Comparison of ENCODE assay signal across 8 cellular contexts in the genomic region with DNA sequence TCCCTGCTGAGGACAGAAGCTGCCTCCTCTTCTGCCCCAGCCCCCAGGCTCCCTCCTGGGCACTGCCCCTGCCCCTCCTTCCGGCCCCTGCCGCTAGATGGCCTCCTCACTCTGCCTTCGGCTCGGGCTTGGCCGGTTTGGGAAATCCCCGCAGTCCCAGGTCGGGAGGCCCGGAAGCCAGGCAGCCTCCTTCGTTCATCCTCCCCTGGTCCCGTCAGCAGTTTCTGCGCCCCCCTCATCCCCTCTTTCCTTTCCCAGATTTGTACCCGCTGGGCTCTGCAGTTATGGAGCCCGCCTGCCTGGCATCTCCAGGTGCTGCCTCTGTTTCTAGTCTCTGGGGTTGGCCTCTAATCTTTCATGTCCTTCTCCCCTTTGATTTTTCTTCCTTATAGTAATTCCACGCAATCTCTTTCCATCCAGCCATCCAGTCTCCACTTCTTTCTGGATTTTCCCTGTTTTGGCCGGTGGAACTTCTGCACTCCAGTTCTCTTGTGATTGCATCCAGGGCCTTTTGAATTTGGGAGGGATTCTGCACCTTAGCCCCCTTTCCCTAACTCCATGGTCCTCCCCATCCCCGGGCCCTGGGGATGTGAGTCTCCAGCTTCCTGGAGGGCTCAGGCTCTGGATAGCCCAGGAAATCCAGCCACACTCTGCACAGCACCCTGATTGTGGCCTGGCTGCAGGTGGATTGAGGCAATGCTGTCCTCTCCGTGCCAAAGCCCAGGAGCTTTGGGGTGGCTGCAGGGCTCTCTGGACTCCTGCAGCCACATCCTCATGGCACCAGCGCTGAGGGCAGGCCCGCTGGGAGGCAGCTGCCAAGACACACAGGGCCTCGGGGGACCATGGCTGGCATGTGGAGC. TPM values are rescaled to one million over a fixed set of nuclear protein-coding genes. Genes with fewer than 3 reads are reported as not detected.
DNase-seq lines count a peak whose midpoint lies in the region; ATAC-seq and TF ChIP-seq lines count a peak whose summit lies in the region.

No MANE protein-coding gene starts in this region.

- no peaks in the 10 kb centered on the region for H3K79me2 ChIP-seq in OCI-LY1 (ENCODE audit: insufficient read depth, low read length)

- H3K27me3 ChIP-seq in OCI-LY1 (ENCODE audit: insufficient read depth, low read length): no peaks in the 10 kb centered on the region

- in situ Hi-C loops in GM13977 (cut with MboI; ENCODE audit: low pct_unique_long_range_greater_than_20kb, low sequenced_read_pairs, unreplicated experiment): loop anchor here (25.0 kb wide), 1 partner anchor 647 kb away; no protein-coding TSS in a partner anchor

- H3K4me3 ChIP-seq in AG09309 (ENCODE audit: control insufficient read depth, low read depth, low read length) (no peak overlapping the region), OCI-LY1 (ENCODE audit: low read depth, low read length, poor library complexity, severe bottlenecking) (no peak overlapping the region)

- H3K9ac ChIP-seq in OCI-LY1 (ENCODE audit: low read length): 0 out of 2 replicates have a peak overlapping the region, but pooled peaks have one; percentile 18

- ATAC-seq in HG02852 (IDR thresholded peaks at IDR 0.05; ENCODE audit: unreplicated experiment): peak; percentile 85
- peak; percentile 82 to 85 for ATAC-seq in activated T-cell treated with anti-CD3 and anti-CD28 coated beads, Interleukin-2, amount 50 U/mL, for 72 hours (replicated peaks in 1 of 2)

- DNase-seq in AG09309 (ENCODE audit: low read depth) (no peak), GM13977 (ENCODE audit: low spot score) (peak; percentile 90), glomerular visceral epithelial cell (ENCODE audit: extremely low spot score) (peak; percentile 68), NCI-H2227 (lab: John Stamatoyannopoulos, UW; ENCODE audit: unreplicated experiment) (no peak)
- peak; percentile 79 to 83 for DNase-seq in activated T-cell treated with anti-CD3 and anti-CD28 coated beads, Interleukin-2, amount 50 U/mL, for 72 hours
- DNase-seq in stimulated activated CD4-positive, alpha-beta T cell treated with anti-CD3 and anti-CD28 coated beads, Interleukin-12 subunit alpha, Interleukin-12 subunit beta, amount 100 ng/mL, for 48 hours (ENCODE audit: low read depth in 2 of 3, low spot score in 1 of 3): peak; percentile 57 to 73 (median 66)

- no peaks in the 10 kb centered on the region for H3F3A ChIP-seq in OCI-LY1 (ENCODE audit: insufficient read depth, low read length)

- no peaks in the 10 kb centered on the region for H3K36me3 Mint-ChIP-seq in activated T-cell treated with anti-CD3 and anti-CD28 coated beads, Interleukin-2, amount 50 U/mL, for 72 hours (ENCODE audit: insufficient read depth in 2 of 2)

- TF ChIP-seq CTCF in AG09309 (IDR thresholded peaks at IDR 0.05; ENCODE audit: control insufficient read depth, insufficient read depth, low read depth, low read length, missing control alignments) (peak; percentile 84), GM13977 (IDR thresholded peaks at IDR 0.05; ENCODE audit: extremely low read depth, insufficient read depth, missing control alignments) (peak; percentile 97), OCI-LY1 (IDR thresholded peaks at IDR 0.05; ENCODE audit: low read length) (peak; percentile 89)

- H3K4me1 ChIP-seq in OCI-LY1 (ENCODE audit: insufficient read depth, low read length, severe bottlenecking): no peaks in the 10 kb centered on the region

- peak overlapping the region; percentile 1 to 59 for H3K4me3 Mint-ChIP-seq in activated T-cell treated with anti-CD3 and anti-CD28 coated beads, Interleukin-2, amount 50 U/mL, for 72 hours

- no peaks in the 10 kb centered on the region for H3K9me3 Mint-ChIP-seq in activated T-cell treated with anti-CD3 and anti-CD28 coated beads, Interleukin-2, amount 50 U/mL, for 72 hours

- H3K9me3 ChIP-seq in OCI-LY1 (ENCODE audit: low read length): no peaks in the 10 kb centered on the region

- H3K9me2 ChIP-seq in OCI-LY1 (ENCODE audit: low read depth, low read length): no peaks in the 10 kb centered on the region

- no peak overlapping the region for H3K27ac Mint-ChIP-seq in activated T-cell treated with anti-CD3 and anti-CD28 coated beads, Interleukin-2, amount 50 U/mL, for 72 hours

- H3K4me1 Mint-ChIP-seq in activated T-cell treated with anti-CD3 and anti-CD28 coated beads, Interleukin-2, amount 50 U/mL, for 72 hours (ENCODE audit: low read depth): peaks cover 15% of the 10 kb centered on the region

- no peak overlapping the region for H2AFZ ChIP-seq in OCI-LY1 (ENCODE audit: low read length)

- no peaks in the 10 kb centered on the region for H3K36me3 ChIP-seq in OCI-LY1 (ENCODE audit: insufficient read depth, low read length)

- H4K20me1 ChIP-seq in OCI-LY1 (ENCODE audit: insufficient read depth, low read length): no peaks in the 10 kb centered on the region

- H3K4me2 ChIP-seq in OCI-LY1 (ENCODE audit: low read length): peak overlapping the region; percentile 33; the same call in 1 of the 2 replicates

- H3K27me3 Mint-ChIP-seq in activated T-cell treated with anti-CD3 and anti-CD28 coated beads, Interleukin-2, amount 50 U/mL, for 72 hours (ENCODE audit: low read depth): peaks cover 44% of the 10 kb centered on the region

- H3K27ac ChIP-seq in OCI-LY1 (ENCODE audit: low read depth, low read length, poor library complexity, severe bottlenecking): no peak overlapping the region

RNA-seq across cellular contexts. Expression of a gene that starts 3.3 kb away (rescaled TPM):
- under 1 TPM; 0.05 to 0.10 TPM for total RNA-seq in activated T-cell treated with anti-CD3 and anti-CD28 coated beads, Interleukin-2, amount 50 U/mL, for 72 hours

Comparison
In these comparisons a context has a peak if more than half of its experiments do, and no peak if none do; other contexts are left out.
1. DNase-seq: peak in GM13977 (single experiment), activated T-cell treated with anti-CD3 and anti-CD28 coated beads, Interleukin-2, amount 50 U/mL, for 72 hours (2 of 2), glomerular visceral epithelial cell (single experiment) and stimulated activated CD4-positive, alpha-beta T cell treated with anti-CD3 and anti-CD28 coated beads, Interleukin-12 subunit alpha, Interleukin-12 subunit beta, amount 100 ng/mL, for 48 hours (3 of 3); none in AG09309 (single experiment) and NCI-H2227 (single experiment).
2. Peak in every context shown above with its lines, with median percentiles within 50 percentile points of each other: CTCF ChIP-seq.